ENCODE assay signal across 20 cellular contexts in the genomic region with DNA sequence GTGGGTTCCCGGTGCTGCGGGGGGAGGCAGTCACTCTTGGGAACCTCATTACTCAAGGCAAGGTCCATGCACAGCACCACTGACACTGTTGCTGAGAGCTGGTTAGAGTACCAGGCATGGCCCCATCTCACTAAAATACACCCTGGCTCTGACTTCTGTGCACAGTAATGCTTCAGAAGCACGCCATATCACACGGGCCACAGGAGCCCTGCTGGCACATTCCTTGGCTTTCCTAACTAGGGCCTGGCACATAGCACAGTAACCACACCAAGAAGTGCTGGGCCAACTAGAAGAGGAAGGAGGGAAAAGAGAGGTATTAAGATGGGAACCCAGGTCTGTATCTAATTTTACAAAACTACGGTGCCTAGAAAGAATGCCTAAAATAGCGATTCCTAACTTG.
"Had no signal": no experiment of that assay in that cellular context is flagged by ENCODE, and none has a peak within 500 bp of the region (broad histone marks: within the 10 kb centered on the region; RNA-seq: fewer than 3 reads in every experiment).

No MANE protein-coding gene starts in this region.

- H3K4me3 ChIP-seq: dorsolateral prefrontal cortex, left lung, lung, prostate gland, sigmoid colon, smooth muscle cell, suprapubic skin, thyroid gland had no signal

- H3K9me3 Mint-ChIP-seq: nephron, type B pancreatic cell had no signal

- H3K9me3 ChIP-seq: left lung, prostate gland, sigmoid colon, suprapubic skin, thyroid gland had no signal

- ATAC-seq: esophagus mucosa, left lung had no signal

- H3K27me3 ChIP-seq: dorsolateral prefrontal cortex, left lung, sigmoid colon, suprapubic skin, thyroid gland had no signal

- DNase-seq: central memory CD4-positive, alpha-beta T cell; cortex of kidney; dorsolateral prefrontal cortex; effector memory CD4-positive, alpha-beta T cell; islet precursor cell; left lung; mesenchymal stem cell; naive B cell; retina; sigmoid colon; stimulated activated CD4-positive, alpha-beta T cell treated with anti-CD3 and anti-CD28 coated beads, Interleukin-2, amount 100 ng/mL, for 48 hours; thyroid gland had no signal

- H3K4me3 Mint-ChIP-seq: naive B cell, nephron, type B pancreatic cell had no signal

- H3K27me3 Mint-ChIP-seq: naive B cell, type B pancreatic cell had no signal

- H3K4me1 Mint-ChIP-seq: nephron had no signal

- H3K27ac ChIP-seq: dorsolateral prefrontal cortex, left lung, parathyroid adenoma, prostate gland, sigmoid colon, suprapubic skin, thyroid gland had no signal

- H3K27ac Mint-ChIP-seq: nephron, type B pancreatic cell had no signal

- H3K4me1 ChIP-seq: parathyroid adenoma, prostate gland, sigmoid colon, suprapubic skin, thyroid gland had no signal
